ENCODE assay signal across 2 cellular contexts in genomic region chr1:902023-902422, GRCh38.
TF ChIP-seq lines count a peak whose summit lies in the region.

No MANE protein-coding gene starts in this region.

TF ChIP-seq in HEK293T, 16 proteins besides CTCF, POLR2A, EP300 and RAD21 (continued from another document):
- no peak for TF ChIP-seq HDGF (IDR thresholded peaks at IDR 0.05; ENCODE audit: borderline replicate concordance)
- no peak for TF ChIP-seq FOXA1 (IDR thresholded peaks at IDR 0.05)
- no peak for TF ChIP-seq FOXM1 (IDR thresholded peaks at IDR 0.05; ENCODE audit: borderline replicate concordance)
TF ChIP-seq in HEK293T: peak in this region for 0.

TF ChIP-seq in GM23338, 12 proteins besides CTCF, POLR2A, EP300 and RAD21 (continued from another document):
- no peak for TF ChIP-seq ZNF462 (CRISPR knock-in tag; IDR thresholded peaks at IDR 0.05)
- TF ChIP-seq ZNF331 (CRISPR knock-in tag; IDR thresholded peaks at IDR 0.05; ENCODE audit: low read depth): no peak
- TF ChIP-seq NANOG (IDR thresholded peaks at IDR 0.05; ENCODE audit: borderline replicate concordance): no peak
- no peak for TF ChIP-seq REST (IDR thresholded peaks at IDR 0.05; ENCODE audit: unreplicated experiment)
- no peak for TF ChIP-seq ETS1 (IDR thresholded peaks at IDR 0.05)
- no peak for TF ChIP-seq POLR2AphosphoS5 (IDR thresholded peaks at IDR 0.05; ENCODE audit: low read depth)
- TF ChIP-seq EZH2phosphoT487 (IDR thresholded peaks at IDR 0.05; ENCODE audit: unreplicated experiment): no peak
